ENCODE assay signal across 29 cellular contexts in the genomic region with DNA sequence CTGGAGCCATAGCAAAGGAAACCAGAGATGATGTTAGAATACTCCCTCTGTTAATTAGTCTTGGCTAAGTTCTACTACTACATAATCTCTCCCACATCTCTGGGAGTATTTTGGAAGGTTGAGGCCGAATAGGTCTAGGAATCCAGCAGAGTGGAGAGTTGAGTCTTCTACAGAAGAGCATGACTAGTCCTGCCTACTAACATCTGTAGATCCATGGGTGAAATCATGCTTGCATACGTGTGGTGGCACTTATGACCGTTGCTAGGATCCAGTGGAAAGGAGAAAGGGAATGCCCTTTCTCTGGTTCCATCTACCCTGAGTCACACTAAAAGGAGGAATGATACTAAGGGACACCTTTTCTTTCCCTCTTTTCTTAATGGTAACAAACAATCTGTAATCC.
"Had no signal": no experiment of that assay in that cellular context is flagged by ENCODE, and none has a peak within 500 bp of the region (broad histone marks: within the 10 kb centered on the region; RNA-seq: fewer than 3 reads in every experiment).

No MANE protein-coding gene starts in this region.

- H3K36me3 Mint-ChIP-seq: stimulated activated effector memory CD8-positive, alpha-beta T cell treated with anti-CD3 and anti-CD28 coated beads, Interleukin-12 subunit alpha, Interleukin-12 subunit beta, amount 100 ng/mL, for 72 hours; stimulated activated memory B cell treated with anti-CD40 and anti-IgM and Interleukin-4, amounts not matched to agents 10 μg/mL and 1 μg/mL and 100 μg/mL, for 72 hours; stimulated activated naive B cell treated with anti-CD40 and anti-IgM and Interleukin-4, amounts not matched to agents 10 μg/mL and 1 μg/mL and 100 μg/mL, for 72 hours; type B pancreatic cell had no signal

- H3K27me3 Mint-ChIP-seq: stimulated activated memory B cell treated with anti-CD40 and anti-IgM and Interleukin-4, amounts not matched to agents 10 μg/mL and 1 μg/mL and 100 μg/mL, for 72 hours; stimulated activated naive B cell treated with anti-CD40 and anti-IgM and Interleukin-4, amounts not matched to agents 10 μg/mL and 1 μg/mL and 100 μg/mL, for 72 hours; stimulated activated naive CD8-positive, alpha-beta T cell treated with anti-CD3 and anti-CD28 coated beads, Interleukin-15, amount 100 ng/mL, for 72 hours; stimulated activated naive CD8-positive, alpha-beta T cell treated with anti-CD3 and anti-CD28 coated beads, Interleukin-15, Interleukin-2, amounts not matched to agents 100 ng/mL and 50 ng/mL, for 24 hours; type B pancreatic cell had no signal

- H3K4me1 Mint-ChIP-seq: stimulated activated effector memory CD8-positive, alpha-beta T cell treated with anti-CD3 and anti-CD28 coated beads, Interleukin-12 subunit alpha, Interleukin-12 subunit beta, amount 100 ng/mL, for 72 hours; stimulated activated memory B cell treated with anti-CD40 and anti-IgM and Interleukin-4, amounts not matched to agents 10 μg/mL and 1 μg/mL and 100 μg/mL, for 72 hours; stimulated activated naive B cell treated with anti-CD40 and anti-IgM and Interleukin-4, amounts not matched to agents 10 μg/mL and 1 μg/mL and 100 μg/mL, for 72 hours had no signal

- FAIRE-seq: urothelium cell line had no signal

- H3K4me3 ChIP-seq: stomach, suprapubic skin, testis, thoracic aorta, thyroid gland, tibial artery, tibial nerve, transverse colon, upper lobe of left lung, upper lobe of right lung, uterus, vagina had no signal

- H3K27ac ChIP-seq: stomach, suprapubic skin, testis, thoracic aorta, thyroid gland, tibial artery, tibial nerve, transverse colon, upper lobe of left lung, upper lobe of right lung, uterus, vagina had no signal

- DNase-seq: stimulated activated CD4-positive, alpha-beta T cell treated with anti-CD3 and anti-CD28 coated beads, Interleukin-2, amount 100 ng/mL, for 48 hours; stimulated activated CD4-positive, alpha-beta T cell treated with anti-CD3 and anti-CD28 coated beads, Interleukin-4, amount 100 ng/mL, for 1 hour; stimulated activated CD4-positive, alpha-beta T cell treated with anti-CD3 and anti-CD28 coated beads, Interleukin-4, amount 100 ng/mL, for 24 hours; stimulated activated CD4-positive, alpha-beta T cell treated with anti-CD3 and anti-CD28 coated beads, Interleukin-4, amount 100 ng/mL, for 4 hours; stimulated activated CD8-positive, alpha-beta memory T cell treated with anti-CD3 and anti-CD28 coated beads, Interleukin-4, amount 100 ng/mL, for 48 hours; stimulated activated naive B cell treated with anti-CD40 and anti-IgM and Interleukin-4, amounts not matched to agents 10 μg/mL and 1 μg/mL and 100 μg/mL, for 72 hours; stimulated activated naive CD4-positive, alpha-beta T cell; stimulated activated naive CD4-positive, alpha-beta T cell treated with Interleukin-2 at 50 U/mL for 16 hours; stimulated activated naive CD8-positive, alpha-beta T cell treated with anti-CD3 and anti-CD28 coated beads, Interleukin-15, amount 100 ng/mL, for 72 hours; stimulated activated naive CD8-positive, alpha-beta T cell treated with anti-CD3 and anti-CD28 coated beads, Interleukin-15, Interleukin-2, amounts not matched to agents 100 U/mL and 50 U/mL, for 24 hours; stomach; substantia nigra; testis; thyroid gland; tibial artery; transverse colon; trophoblast cell; upper lobe of left lung; upper lobe of right lung; uterus had no signal

- H3K27me3 ChIP-seq: stomach, suprapubic skin, testis, thyroid gland, tibial artery, tibial nerve, transverse colon, upper lobe of left lung, upper lobe of right lung, uterus, vagina had no signal

- H3K36me3 ChIP-seq: stomach, suprapubic skin, thoracic aorta, thyroid gland, tibial artery, tibial nerve, transverse colon, upper lobe of left lung, upper lobe of right lung, uterus, vagina had no signal

- H3K27ac Mint-ChIP-seq: stimulated activated effector memory CD8-positive, alpha-beta T cell treated with anti-CD3 and anti-CD28 coated beads, Interleukin-12 subunit alpha, Interleukin-12 subunit beta, amount 100 ng/mL, for 72 hours; stimulated activated memory B cell treated with anti-CD40 and anti-IgM and Interleukin-4, amounts not matched to agents 10 μg/mL and 1 μg/mL and 100 μg/mL, for 72 hours; stimulated activated naive B cell treated with anti-CD40 and anti-IgM and Interleukin-4, amounts not matched to agents 10 μg/mL and 1 μg/mL and 100 μg/mL, for 72 hours; stimulated activated naive CD8-positive, alpha-beta T cell treated with anti-CD3 and anti-CD28 coated beads, Interleukin-15, amount 100 ng/mL, for 72 hours; stimulated activated naive CD8-positive, alpha-beta T cell treated with anti-CD3 and anti-CD28 coated beads, Interleukin-15, Interleukin-2, amounts not matched to agents 100 ng/mL and 50 ng/mL, for 24 hours; type B pancreatic cell had no signal

- H3K9me3 Mint-ChIP-seq: stimulated activated naive B cell treated with anti-CD40 and anti-IgM and Interleukin-4, amounts not matched to agents 10 μg/mL and 1 μg/mL and 100 μg/mL, for 72 hours; stimulated activated naive CD8-positive, alpha-beta T cell treated with anti-CD3 and anti-CD28 coated beads, Interleukin-15, Interleukin-2, amounts not matched to agents 100 ng/mL and 50 ng/mL, for 24 hours; type B pancreatic cell had no signal

- ATAC-seq: stimulated activated effector memory CD8-positive, alpha-beta T cell treated with anti-CD3 and anti-CD28 coated beads, Interleukin-12 subunit alpha, Interleukin-12 subunit beta, amount 100 ng/mL, for 72 hours; stimulated activated memory B cell treated with anti-CD40 and anti-IgM and Interleukin-4, amounts not matched to agents 10 μg/mL and 1 μg/mL and 100 μg/mL, for 72 hours; stimulated activated naive B cell treated with anti-CD40 and anti-IgM and Interleukin-4, amounts not matched to agents 10 μg/mL and 1 μg/mL and 100 μg/mL, for 72 hours; stimulated activated naive CD8-positive, alpha-beta T cell treated with anti-CD3 and anti-CD28 coated beads, Interleukin-15, amount 100 ng/mL, for 72 hours; stimulated activated naive CD8-positive, alpha-beta T cell treated with anti-CD3 and anti-CD28 coated beads, Interleukin-15, Interleukin-2, amounts not matched to agents 100 U/mL and 50 U/mL, for 24 hours; upper lobe of right lung had no signal

- H3K4me1 ChIP-seq: stomach, suprapubic skin, testis, thyroid gland, tibial artery, tibial nerve, transverse colon, upper lobe of left lung, upper lobe of right lung, uterus, vagina had no signal

- H3K4me3 Mint-ChIP-seq: stimulated activated effector memory CD8-positive, alpha-beta T cell treated with anti-CD3 and anti-CD28 coated beads, Interleukin-12 subunit alpha, Interleukin-12 subunit beta, amount 100 ng/mL, for 72 hours; stimulated activated memory B cell treated with anti-CD40 and anti-IgM and Interleukin-4, amounts not matched to agents 10 μg/mL and 1 μg/mL and 100 μg/mL, for 72 hours; stimulated activated naive B cell treated with anti-CD40 and anti-IgM and Interleukin-4, amounts not matched to agents 10 μg/mL and 1 μg/mL and 100 μg/mL, for 72 hours; stimulated activated naive CD8-positive, alpha-beta T cell treated with anti-CD3 and anti-CD28 coated beads, Interleukin-15, amount 100 ng/mL, for 72 hours; stimulated activated naive CD8-positive, alpha-beta T cell treated with anti-CD3 and anti-CD28 coated beads, Interleukin-15, Interleukin-2, amounts not matched to agents 100 ng/mL and 50 ng/mL, for 24 hours; type B pancreatic cell had no signal

- H3K9me3 ChIP-seq: suprapubic skin, testis, thoracic aorta, thyroid gland, tibial artery, transverse colon, uterus, vagina had no signal
